ENCODE assay signal across 8 cellular contexts in the genomic region with DNA sequence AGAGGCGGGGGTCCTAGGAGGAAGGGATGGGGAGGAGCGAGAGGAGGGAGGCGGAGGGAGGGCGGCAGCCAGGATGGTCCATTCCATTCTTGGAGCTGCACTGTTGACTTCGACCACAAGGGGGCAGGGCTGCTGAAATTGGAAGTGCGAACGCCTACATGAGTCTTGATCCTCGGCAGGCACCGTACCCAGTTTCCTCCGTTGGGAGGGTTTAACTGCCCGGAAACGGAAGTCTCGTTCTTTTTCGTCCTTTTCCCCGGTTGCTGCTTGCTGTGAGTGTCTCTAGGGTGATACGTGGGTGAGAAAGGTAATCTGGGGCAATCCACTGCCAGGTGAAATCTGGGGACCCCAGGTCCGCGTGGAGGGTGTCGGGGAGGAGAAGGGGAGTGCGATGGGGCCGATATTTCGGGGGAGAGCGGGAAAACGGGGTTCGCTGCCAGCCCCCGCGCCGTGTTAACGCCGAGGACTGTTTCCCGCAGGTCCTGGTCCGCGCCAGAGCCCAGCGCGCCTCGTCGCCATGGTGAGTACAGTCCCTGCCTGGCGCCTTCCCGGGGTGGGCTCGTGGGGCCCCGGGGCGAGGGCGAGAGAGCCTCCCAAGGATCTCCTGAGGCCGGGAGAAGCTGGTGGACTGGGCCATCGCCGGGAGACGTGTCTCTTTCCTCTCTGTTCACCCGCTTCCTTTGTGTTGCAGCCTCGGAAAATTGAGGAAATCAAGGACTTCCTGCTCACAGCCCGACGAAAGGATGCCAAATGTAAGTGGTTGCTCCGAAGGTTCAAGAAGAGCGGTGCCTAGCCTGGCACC. TPM values are rescaled to one million over a fixed set of nuclear protein-coding genes. Genes with fewer than 3 reads are reported as not detected.
DNase-seq lines count a peak whose midpoint lies in the region; ATAC-seq and TF ChIP-seq lines count a peak whose summit lies in the region.

A gene (plus strand): TSS at position 240 of the 802 bp plus-strand sequence. CDS start 278 bp downstream, at position 518.

- TF ChIP-seq CTCF in GM12874 (IDR thresholded peaks at IDR 0.05; ENCODE audit: insufficient read depth, low read depth, low read length) (peak; percentile 96), uterus (IDR thresholded peaks at IDR 0.05) (peak; percentile 95 to 99 (median 97))

- under 1% methylated on average over 53 of the region's 53 CpGs for WGBS in right cardiac atrium

- H3K4me3 ChIP-seq in right cardiac atrium (ENCODE audit: low read length) (peak within 1 kb of the TSS; percentile 88), uterus (peak within 1 kb of the TSS; percentile 85 to 87)

- ATAC-seq in HG02852 (IDR thresholded peaks at IDR 0.05; ENCODE audit: unreplicated experiment) (peak; percentile 76), right cardiac atrium (peak; percentile 82 to 90)

- no peaks in the 10 kb centered on the region for H3K9me3 ChIP-seq in right cardiac atrium (ENCODE audit: control insufficient read depth, low read length)
- no peaks in the 10 kb centered on the region for H3K9me3 ChIP-seq in uterus

- no peaks in the 10 kb centered on the region for H3K27me3 ChIP-seq in right cardiac atrium (ENCODE audit: control insufficient read depth, insufficient read depth)
- H3K27me3 ChIP-seq in uterus = no peaks in the 10 kb centered on the region

- intact Hi-C loops in T-helper 2 cell treated with Interferon-gamma antibody and Interleukin-4, amounts not matched to agents 100 ng/mL and 5 ng/mL, for 36 hours (cut with micrococcal nuclease) = loop anchor here (1.0 to 10.0 kb wide), 5 partner anchors 10 to 1011 kb away; a partner anchor contains a TSS
- intact Hi-C loops in right cardiac atrium (cut with DNase I) (no loop called here), uterus (cut with DNase I; ENCODE audit: low total_unique reads) (no loop called here)

- TF ChIP-seq POLR2A in uterus (IDR thresholded peaks at IDR 0.05) = peak; percentile 73 to 80

- H3K4me1 ChIP-seq in right cardiac atrium (ENCODE audit: control insufficient read depth, insufficient read depth, low read length) = no peaks in the 10 kb centered on the region
- peaks cover 0 to 10% of the 10 kb centered on the region in 2 donors for H3K4me1 ChIP-seq in uterus

- peak; percentile 90 to 96 for DNase-seq in NCI-H187 (lab: John Stamatoyannopoulos, UW)
- DNase-seq in anterior cingulate cortex (lab: John Stamatoyannopoulos, UW) = peak; percentile 51 to 99 (median 94)
- peak; percentile 95 to 97 (median 96) for DNase-seq in right cardiac atrium
- peak; percentile 96 for DNase-seq in pulmonary artery endothelial cell (ENCODE audit: low read depth, low spot score)
- DNase-seq in uterus = peak; percentile 95 to 97

- peak within 1 kb of the TSS; percentile 90 for H3K27ac ChIP-seq in right cardiac atrium (ENCODE audit: low read length)
- peak within 1 kb of the TSS; percentile 73 to 82 for H3K27ac ChIP-seq in uterus

- no peaks in the 10 kb centered on the region for H3K36me3 ChIP-seq in uterus

RNA-seq across cellular contexts. Expression of the gene that starts here (rescaled TPM):
- total RNA-seq in T-helper 2 cell treated with Interferon-gamma antibody and Interleukin-4, amounts not matched to agents 100 ng/mL and 5 ng/mL, for 36 hours = 1,109 and 1,152 TPM in 2 replicates
- total RNA-seq in right cardiac atrium (100 to 1,000 TPM; 647 to 821 (median 732) TPM), pulmonary artery endothelial cell (1,972 and 3,919 TPM in 2 replicates), uterus (1,000 to 10,000 TPM in 2 of 4 donors, 100 to 1,000 TPM in 1, 10 to 100 TPM in 1; 87.9 to 1,969 (median 610) TPM)
- polyA plus RNA-seq in right cardiac atrium = 1,420 TPM

Comparison
In these comparisons a context has a peak if more than half of its experiments do, and no peak if none do; other contexts are left out.
1. Peak in every context shown above with its lines: DNase-seq, ATAC-seq, H3K4me3 ChIP-seq and H3K27ac ChIP-seq.